ENCODE assay signal across 38 cellular contexts in the genomic region with DNA sequence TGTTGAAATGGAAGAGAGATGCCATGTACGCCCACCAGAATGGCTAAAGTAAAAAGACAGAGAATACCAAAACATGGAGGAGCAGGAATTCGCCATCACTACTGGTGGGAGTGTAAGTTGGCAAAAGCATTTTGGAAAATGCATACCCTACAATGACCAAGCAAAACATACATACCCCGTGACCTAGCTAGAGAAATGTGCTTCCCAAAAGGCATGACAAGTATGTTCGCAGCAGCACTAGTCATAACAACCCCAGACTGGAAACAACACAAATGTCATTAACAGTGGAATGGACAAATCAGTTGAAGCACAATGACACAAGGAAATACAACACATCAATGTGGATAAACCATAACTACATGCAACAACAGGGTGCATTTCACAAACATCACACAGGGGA. TPM values are rescaled to one million over a fixed set of nuclear protein-coding genes. Genes with fewer than 3 reads are reported as not detected.
"Had no signal": no experiment of that assay in that cellular context is flagged by ENCODE, and none has a peak within 500 bp of the region (broad histone marks: within the 10 kb centered on the region; RNA-seq: fewer than 3 reads in every experiment).

No MANE protein-coding gene starts in this region.

- FAIRE-seq: astrocyte, TTC549 had no signal

- H3K4me1 Mint-ChIP-seq: activated B cell treated with CpG ODN at 0.5 μM for 24 hours; activated CD4-positive, alpha-beta T cell treated with anti-CD3 and anti-CD28 coated beads for 36 hours; activated CD4-positive, alpha-beta T cell treated with anti-CD3 and anti-CD28 coated beads, Interleukin-2, amount 10 ng/mL, durations not matched to agents 24 days and 14 days; activated naive CD4-positive, alpha-beta T cell treated with anti-CD3 and anti-CD28 coated beads, Interleukin-2, amount 50 U/mL, for 24 hours; activated naive CD8-positive, alpha-beta T cell treated with anti-CD3 and anti-CD28 coated beads for 36 hours; activated T-helper 17 cell treated with anti-CD3 and anti-CD28 coated beads, Interleukin-2, amount 50 U/mL, for 72 hours had no signal

- H3K27ac Mint-ChIP-seq: activated CD4-positive, alpha-beta memory T cell treated with anti-CD3 and anti-CD28 coated beads for 36 hours; activated CD4-positive, alpha-beta T cell treated with anti-CD3 and anti-CD28 coated beads for 36 hours; activated CD4-positive, alpha-beta T cell treated with anti-CD3 and anti-CD28 coated beads, Interleukin-2, amount 10 ng/mL, durations not matched to agents 24 days and 14 days; activated CD8-positive, alpha-beta T cell treated with anti-CD3 and anti-CD28 coated beads for 36 hours; activated naive CD4-positive, alpha-beta T cell treated with anti-CD3 and anti-CD28 coated beads for 36 hours; activated naive CD4-positive, alpha-beta T cell treated with anti-CD3 and anti-CD28 coated beads, Interleukin-2, amount 50 U/mL, for 24 hours; activated naive CD8-positive, alpha-beta T cell treated with anti-CD3 and anti-CD28 coated beads for 36 hours; activated T-cell treated with anti-CD3 and anti-CD28 coated beads, Interleukin-2, amount 50 U/mL, for 72 hours; activated T-helper 1 cell treated with anti-CD3 and anti-CD28 coated beads, Interleukin-12 subunit alpha, Interleukin-12 subunit beta, Interleukin-2, Interleukin-4 antibody, amounts not matched to agents 30 ng/mL and 10 ng/mL and 1 ng/mL, durations not matched to agents 14 hours and 24 hours and 36 hours; activated T-helper 17 cell treated with anti-CD3 and anti-CD28 coated beads, Interleukin-2, amount 50 U/mL, for 72 hours; T-helper 1 cell treated with Interleukin-12 subunit alpha and Interleukin-12 subunit beta and Interleukin-4 antibody, amounts not matched to agents 30 μg/mL and 1 μg/mL, for 36 hours; T-helper 2 cell treated with Interferon-gamma antibody and Interleukin-4, amounts not matched to agents 5 μg/mL and 100 μg/mL, for 36 hours had no signal

- H3K36me3 Mint-ChIP-seq: activated CD4-positive, alpha-beta memory T cell treated with anti-CD3 and anti-CD28 coated beads for 36 hours had no signal

- DNase-seq: activated B cell treated with CpG ODN at 0.5 μM for 24 hours; activated CD4-positive, alpha-beta memory T cell treated with anti-CD3 and anti-CD28 coated beads for 36 hours; activated CD4-positive, alpha-beta T cell treated with anti-CD3 and anti-CD28 coated beads for 1 hour; activated CD4-positive, alpha-beta T cell treated with anti-CD3 and anti-CD28 coated beads for 36 hours; activated CD4-positive, alpha-beta T cell treated with anti-CD3 and anti-CD28 coated beads, Interleukin-2, amount 10 ng/mL, durations not matched to agents 24 days and 14 days; activated CD4-positive, alpha-beta T cell treated with anti-CD3 and anti-CD28 coated beads, Interleukin-2, amount 50 U/mL, for 1 hour; activated CD4-positive, alpha-beta T cell treated with anti-CD3 and anti-CD28 coated beads, Interleukin-2, amount 50 U/mL, for 4 hours; activated CD8-positive, alpha-beta memory T cell treated with anti-CD3 and anti-CD28 coated beads, Interleukin-2, amount 50 U/mL, for 4 hours; activated CD8-positive, alpha-beta T cell treated with anti-CD3 and anti-CD28 coated beads for 36 hours; activated effector memory CD4-positive, alpha-beta T cell treated with anti-CD3 and anti-CD28 coated beads, Interleukin-2, amount 50 U/mL, for 16 hours; activated gamma-delta T cell treated with Interleukin-2 at 50 U/mL for 16 hours; activated naive CD4-positive, alpha-beta T cell; activated naive CD4-positive, alpha-beta T cell treated with anti-CD3 and anti-CD28 coated beads for 36 hours; activated naive CD8-positive, alpha-beta T cell treated with anti-CD3 and anti-CD28 coated beads for 36 hours; activated T-cell treated with anti-CD3 and anti-CD28 coated beads for 4 hours; activated T-cell treated with anti-CD3 and anti-CD28 coated beads, Interleukin-2, amount 50 U/mL, for 1 hour; activated T-cell treated with anti-CD3 and anti-CD28 coated beads, Interleukin-2, amount 50 U/mL, for 4 hours; activated T-cell treated with anti-CD3 and anti-CD28 coated beads, Interleukin-2, amount 50 U/mL, for 72 hours; adrenal gland; amniotic stem cell; aorta; body of pancreas; brain microvascular endothelial cell; central memory CD4-positive, alpha-beta T cell; T-helper 1 cell; T-helper 2 cell; T-helper 9 cell had no signal

- H3K9me3 ChIP-seq: adrenal gland, body of pancreas, breast epithelium had no signal

- H3K9me3 Mint-ChIP-seq: activated B cell treated with CpG ODN at 0.5 μM for 24 hours; activated T-cell treated with anti-CD3 and anti-CD28 coated beads, Interleukin-2, amount 50 U/mL, for 4 hours; activated T-helper 1 cell treated with anti-CD3 and anti-CD28 coated beads, Interleukin-12 subunit alpha, Interleukin-12 subunit beta, Interleukin-2, Interleukin-4 antibody, amounts not matched to agents 30 ng/mL and 10 ng/mL and 1 ng/mL, durations not matched to agents 14 hours and 24 hours and 36 hours; activated T-helper 17 cell treated with anti-CD3 and anti-CD28 coated beads, Interleukin-2, amount 50 U/mL, for 72 hours; T-helper 2 cell treated with Interferon-gamma antibody and Interleukin-4, amounts not matched to agents 5 μg/mL and 100 μg/mL, for 36 hours had no signal

- H3K4me1 ChIP-seq: adrenal gland, body of pancreas, breast epithelium had no signal

- H3K27me3 ChIP-seq: body of pancreas had no signal

- H3K27ac ChIP-seq: adrenal gland, body of pancreas, brain microvascular endothelial cell, breast epithelium, VCaP had no signal

- H3K36me3 ChIP-seq: adrenal gland, brain microvascular endothelial cell, breast epithelium had no signal

- H3K4me3 Mint-ChIP-seq: activated B cell treated with CpG ODN at 0.5 μM for 24 hours; activated CD4-positive, alpha-beta memory T cell treated with anti-CD3 and anti-CD28 coated beads for 36 hours; activated CD4-positive, alpha-beta T cell treated with anti-CD3 and anti-CD28 coated beads for 36 hours; activated CD4-positive, alpha-beta T cell treated with anti-CD3 and anti-CD28 coated beads, Interleukin-2, amount 10 ng/mL, durations not matched to agents 24 days and 14 days; activated CD8-positive, alpha-beta T cell treated with anti-CD3 and anti-CD28 coated beads for 36 hours; activated naive CD4-positive, alpha-beta T cell treated with anti-CD3 and anti-CD28 coated beads for 36 hours; activated naive CD4-positive, alpha-beta T cell treated with anti-CD3 and anti-CD28 coated beads, Interleukin-2, amount 50 U/mL, for 24 hours; activated naive CD8-positive, alpha-beta T cell treated with anti-CD3 and anti-CD28 coated beads for 36 hours; activated T-cell treated with anti-CD3 and anti-CD28 coated beads, Interleukin-2, amount 50 U/mL, for 4 hours; activated T-cell treated with anti-CD3 and anti-CD28 coated beads, Interleukin-2, amount 50 U/mL, for 72 hours; activated T-helper 1 cell treated with anti-CD3 and anti-CD28 coated beads, Interleukin-12 subunit alpha, Interleukin-12 subunit beta, Interleukin-2, Interleukin-4 antibody, amounts not matched to agents 30 ng/mL and 10 ng/mL and 1 ng/mL, durations not matched to agents 14 hours and 24 hours and 36 hours; activated T-helper 17 cell treated with anti-CD3 and anti-CD28 coated beads, Interleukin-2, amount 50 U/mL, for 72 hours; T-helper 1 cell treated with Interleukin-12 subunit alpha and Interleukin-12 subunit beta and Interleukin-4 antibody, amounts not matched to agents 30 μg/mL and 1 μg/mL, for 36 hours; T-helper 2 cell treated with Interferon-gamma antibody and Interleukin-4, amounts not matched to agents 5 μg/mL and 100 μg/mL, for 36 hours had no signal

- H3K4me3 ChIP-seq: adrenal gland, body of pancreas, breast epithelium had no signal

- ATAC-seq: activated CD4-positive, alpha-beta T cell treated with anti-CD3 and anti-CD28 coated beads for 36 hours; activated CD8-positive, alpha-beta T cell treated with anti-CD3 and anti-CD28 coated beads for 36 hours; activated T-cell treated with anti-CD3 and anti-CD28 coated beads, Interleukin-2, amount 50 U/mL, for 4 hours; activated T-cell treated with anti-CD3 and anti-CD28 coated beads, Interleukin-2, amount 50 U/mL, for 72 hours; activated T-helper 17 cell treated with anti-CD3 and anti-CD28 coated beads, Interleukin-2, amount 50 U/mL, for 72 hours; body of pancreas had no signal

RNA-seq across cellular contexts. Expression of a gene that starts 27.2 kb away (rescaled TPM):
- total RNA-seq: activated B cell treated with CpG ODN at 0.5 μM for 24 hours; activated CD4-positive, alpha-beta memory T cell treated with anti-CD3 and anti-CD28 coated beads for 36 hours; activated CD4-positive, alpha-beta T cell treated with anti-CD3 and anti-CD28 coated beads for 36 hours; activated CD4-positive, alpha-beta T cell treated with anti-CD3 and anti-CD28 coated beads, Interleukin-2, amount 10 ng/mL, durations not matched to agents 24 days and 14 days; activated CD8-positive, alpha-beta memory T cell treated with anti-CD3 and anti-CD28 coated beads for 36 hours; activated CD8-positive, alpha-beta T cell treated with anti-CD3 and anti-CD28 coated beads for 36 hours; activated naive CD4-positive, alpha-beta T cell treated with anti-CD3 and anti-CD28 coated beads for 36 hours; activated naive CD8-positive, alpha-beta T cell treated with anti-CD3 and anti-CD28 coated beads for 36 hours; activated T-cell treated with anti-CD3 and anti-CD28 coated beads, Interleukin-2, amount 50 U/mL, for 4 hours; activated T-helper 1 cell treated with anti-CD3 and anti-CD28 coated beads, Interleukin-12 subunit alpha, Interleukin-12 subunit beta, Interleukin-2, Interleukin-4 antibody, amounts not matched to agents 30 ng/mL and 10 ng/mL and 1 ng/mL, durations not matched to agents 14 hours and 24 hours and 36 hours; body of pancreas; cardiac septum had no signal
